ENCODE assay signal across 11 cellular contexts in the genomic region with DNA sequence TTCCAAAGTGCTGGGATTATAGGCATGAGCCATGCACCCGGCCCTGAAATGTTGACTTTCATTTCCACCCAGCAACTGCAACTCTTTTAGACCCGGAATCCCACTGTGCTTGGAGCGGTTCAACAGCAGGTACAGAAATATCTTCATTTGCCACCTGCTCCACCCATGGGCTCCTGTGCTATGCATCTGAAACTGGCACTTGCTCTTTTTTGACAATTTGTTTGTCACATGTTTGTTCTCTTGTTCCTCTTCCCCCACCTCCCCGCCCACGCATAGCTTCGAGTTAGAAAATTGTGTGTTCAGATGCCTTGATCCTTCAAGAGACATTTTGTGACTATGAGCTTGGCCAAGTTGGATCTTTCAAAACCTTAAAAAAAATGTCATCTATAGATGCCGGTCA. TPM values are rescaled to one million over a fixed set of nuclear protein-coding genes. Genes with fewer than 3 reads are reported as not detected.
DNase-seq lines count a peak whose midpoint lies in the region; ATAC-seq and TF ChIP-seq lines count a peak whose summit lies in the region.
"Had no signal": no experiment of that assay in that cellular context is flagged by ENCODE, and none has a peak within 500 bp of the region (broad histone marks: within the 10 kb centered on the region; RNA-seq: fewer than 3 reads in every experiment).

No MANE protein-coding gene starts in this region.

- no peaks in the 10 kb centered on the region for H3K27me3 Mint-ChIP-seq in Calu3 (ENCODE audit: unreplicated experiment)

- no TSS peak for BruUV-seq in Calu3 (replicated peaks; lab: Mats Ljungman, UMichigan)

- DNase-seq in Peyer's patch: peak in 2 of 3 donors; percentile 84 to 88
- DNase-seq in foreskin keratinocyte: no peak
- DNase-seq in NCI-H1105 (lab: John Stamatoyannopoulos, UW): no peak
- no peak for DNase-seq in SHP77 treated with DMSO at 0.1 percent for 48 hours (lab: John Stamatoyannopoulos, UW)
- no peak for DNase-seq in Calu3
- DNase-seq: MG63, ovary, SJCRH30 had no signal

- peaks cover 35% of the 10 kb centered on the region for H3K4me1 Mint-ChIP-seq in Calu3 (ENCODE audit: low read depth, unreplicated experiment)

- CTCF ChIA-PET in Calu3 (lab: Charles Lee): interaction anchor here (1.5 kb wide), 1 partner anchor 10 kb away, joined by 6 read pairs; no protein-coding TSS in a partner anchor

- peaks cover 68 to 97% (median 85%) of the 10 kb centered on the region in 10 experiments for H3K4me1 ChIP-seq in BLaER1 treated with 17β-estradiol and CSF1 and Interleukin-3, amounts not matched to agents 10 nM and 100 nM
- H3K4me1 ChIP-seq in Peyer's patch (peaks cover 0 to 18% (median 14%) of the 10 kb centered on the region in 4 donors), foreskin keratinocyte (peaks cover 16% of the 10 kb centered on the region)

- peak overlapping the region; percentile 5 to 55 (median 30); a peak in 12 of 20 replicates for H3K4me3 ChIP-seq in BLaER1 treated with 17β-estradiol and CSF1 and Interleukin-3, amounts not matched to agents 10 nM and 100 nM
- no peak overlapping the region for H3K4me3 ChIP-seq in Peyer's patch
- H3K4me3 ChIP-seq: MG63, ovary, SJCRH30 had no signal

- H3K27me3 ChIP-seq in BLaER1 treated with 17β-estradiol and CSF1 and Interleukin-3, amounts not matched to agents 10 nM and 100 nM: peaks cover 14 to 44% (median 26%) of the 10 kb centered on the region in 11 experiments; a peak in 20 of 22 replicates
- H3K27me3 ChIP-seq in Peyer's patch (no peaks in the 10 kb centered on the region), foreskin keratinocyte (no peaks in the 10 kb centered on the region)
- H3K27me3 ChIP-seq: MG63, ovary, SJCRH30 had no signal

- no peak for TF ChIP-seq CTCF in Peyer's patch (IDR thresholded peaks at IDR 0.05)
- TF ChIP-seq CTCF in foreskin keratinocyte (conservative IDR thresholded peaks at IDR 0.05): no peak
- TF ChIP-seq CTCF in Calu3 (IDR thresholded peaks at IDR 0.05; ENCODE audit: unreplicated experiment): no peak

- peak overlapping the region; percentile 56 to 97 (median 96); a peak in 21 of 22 replicates for H3K27ac ChIP-seq in BLaER1 treated with 17β-estradiol and CSF1 and Interleukin-3, amounts not matched to agents 10 nM and 100 nM
- H3K27ac ChIP-seq in Peyer's patch (peak overlapping the region in 2 of 4 donors; percentile 11 to 74), foreskin keratinocyte (peak overlapping the region; percentile 63)
- H3K27ac ChIP-seq: ovary, SJCRH30 had no signal

- H3K4me2 ChIP-seq in BLaER1 treated with 17β-estradiol and CSF1 and Interleukin-3, amounts not matched to agents 10 nM and 100 nM: peak overlapping the region; percentile 83 to 98 (median 94)

- peak overlapping the region; percentile 23 to 94 (median 84); a peak in 21 of 22 replicates for H3K9ac ChIP-seq in BLaER1 treated with 17β-estradiol and CSF1 and Interleukin-3, amounts not matched to agents 10 nM and 100 nM

- no peak overlapping the region for H3K27ac Mint-ChIP-seq in Calu3 (ENCODE audit: unreplicated experiment)

- ATAC-seq in GM18517 (IDR thresholded peaks at IDR 0.05; ENCODE audit: unreplicated experiment) (peak; percentile 39), foreskin keratinocyte (no peak), HG03442 (IDR thresholded peaks at IDR 0.05; ENCODE audit: unreplicated experiment) (no peak)

- H3K9me3 Mint-ChIP-seq in Calu3 (ENCODE audit: low read depth, unreplicated experiment): no peaks in the 10 kb centered on the region

- peaks cover 0 to 8% (median 0%) of the 10 kb centered on the region in 11 experiments; a peak in 1 of 22 replicates for H3K36me3 ChIP-seq in BLaER1 treated with 17β-estradiol and CSF1 and Interleukin-3, amounts not matched to agents 10 nM and 100 nM
- no peaks in the 10 kb centered on the region for H3K36me3 ChIP-seq in Peyer's patch
- H3K36me3 ChIP-seq: MG63, ovary, SJCRH30 had no signal

- no peaks in the 10 kb centered on the region for H4K20me1 ChIP-seq in BLaER1 treated with 17β-estradiol and CSF1 and Interleukin-3, amounts not matched to agents 10 nM and 100 nM

- H3K4me3 Mint-ChIP-seq in Calu3 (ENCODE audit: low read depth, unreplicated experiment): no peak overlapping the region

- intact Hi-C loops in Calu3 (cut with micrococcal nuclease; ENCODE audit: unreplicated experiment): no loop called here

- no peak for TF ChIP-seq POLR2A in Peyer's patch (IDR thresholded peaks at IDR 0.05)

- H3K36me3 Mint-ChIP-seq in Calu3 (ENCODE audit: insufficient read depth, unreplicated experiment): peaks cover 6% of the 10 kb centered on the region

- peaks cover 0 to 24% (median 13%) of the 10 kb centered on the region in 11 experiments; a peak in 13 of 22 replicates for H3K9me3 ChIP-seq in BLaER1 treated with 17β-estradiol and CSF1 and Interleukin-3, amounts not matched to agents 10 nM and 100 nM (replicated peaks in 1 of 11)
- no peaks in the 10 kb centered on the region for H3K9me3 ChIP-seq in Peyer's patch
- H3K9me3 ChIP-seq: MG63, ovary, SJCRH30 had no signal

RNA-seq across cellular contexts. Expression of gene IFNLR1, which starts 2.4 kb away (rescaled TPM):
- total RNA-seq in Peyer's patch: 10 to 100 TPM in 3 of 4 donors, 1 to 10 TPM in 1; 9.1 to 38.2 (median 36.1) TPM
- 10.9 and 11.9 TPM in 2 replicates for total RNA-seq in foreskin keratinocyte
- polyA plus RNA-seq in foreskin keratinocyte: 6.1 and 9.5 TPM in 2 replicates
- 4.5 and 5.0 TPM in 2 replicates for total RNA-seq in Calu3 (2022)
- total RNA-seq: SJCRH30 had no signal

RNA-seq across cellular contexts. Expression of gene IL22RA1, which starts 46.6 kb away (rescaled TPM):
- total RNA-seq in Peyer's patch (10 to 100 TPM in 3 of 4 donors, 1 to 10 TPM in 1; 9.9 to 87.9 (median 74.5) TPM), foreskin keratinocyte (5.6 and 7.0 TPM in 2 replicates), Calu3 (2022) (1.3 and 2.0 TPM in 2 replicates)
- 6.2 and 6.3 TPM in 2 replicates for polyA plus RNA-seq in foreskin keratinocyte
- total RNA-seq: SJCRH30 had no signal

Comparison
In these comparisons a context has a peak if more than half of its experiments do, and no peak if none do; other contexts are left out.
1. H3K4me3 ChIP-seq: peak in BLaER1 treated with 17β-estradiol and CSF1 and Interleukin-3, amounts not matched to agents 10 nM and 100 nM (10 of 10); none in Peyer's patch (0 of 4).
2. DNase-seq: peak in Peyer's patch (2 of 3); none in foreskin keratinocyte (0 of 2), NCI-H1105 (single experiment), SHP77 treated with DMSO at 0.1 percent for 48 hours (single experiment) and Calu3 (single experiment).